ENCODE assay signal across 2 cellular contexts in the genomic region with DNA sequence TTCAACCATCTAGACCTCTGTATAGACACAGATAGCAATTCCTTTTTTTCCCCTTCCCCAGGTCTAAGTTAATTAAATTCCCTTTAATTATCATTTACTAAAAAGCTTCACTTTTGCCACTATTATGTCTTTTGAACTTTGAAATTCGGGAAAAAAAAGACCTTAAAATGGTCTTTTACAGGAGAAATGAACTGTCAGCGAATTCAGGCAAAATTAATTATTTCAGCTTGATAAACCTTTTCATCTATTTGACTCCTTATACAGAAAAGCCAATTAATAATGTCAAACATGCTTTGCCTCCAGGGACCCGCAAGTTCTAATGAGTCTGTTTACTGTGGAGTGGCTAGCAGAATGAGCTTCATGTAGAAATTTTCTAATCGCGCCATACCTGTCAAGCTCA.
A peak's percentile ranks its signal among the peaks of the same experiment; 100 is the strongest.
TF ChIP-seq lines count a peak whose summit lies in the region.

No MANE protein-coding gene starts in this region.

TF ChIP-seq in HepG2, 621 proteins besides CTCF, POLR2A, EP300 and RAD21 (continued from another document):
- TF ChIP-seq MAFK (conservative IDR thresholded peaks at IDR 0.05 in 1 of 2, IDR thresholded peaks at IDR 0.05 in 1 of 2; ENCODE audit: low read length in 2 of 2), result peak; percentile 18 to 60; a peak in 2 of 4 replicates
- no peak for TF ChIP-seq ZFP90 (CRISPR knock-in tag; IDR thresholded peaks at IDR 0.05; ENCODE audit: borderline replicate concordance)
- no peak for TF ChIP-seq ZNF788 (CRISPR knock-in tag; IDR thresholded peaks at IDR 0.05; ENCODE audit: borderline replicate concordance)
- no peak for TF ChIP-seq KLF16 (CRISPR knock-in tag; IDR thresholded peaks at IDR 0.05)
- TF ChIP-seq MAFF (IDR thresholded peaks at IDR 0.05; ENCODE audit: low read depth, low read length), result peak; percentile 25; the same call in 1 of the 2 replicates

TF ChIP-seq in K562, 482 proteins besides CTCF, POLR2A, EP300 and RAD21:
- TF ChIP-seq ZNF316 (IDR thresholded peaks at IDR 0.05) (0 out of 2 replicates have a peak, but pooled peaks have one; percentile 36), ZNF133 (CRISPR knock-in tag; IDR thresholded peaks at IDR 0.05) (no peak), HOXB6 (CRISPR knock-in tag; IDR thresholded peaks at IDR 0.05; ENCODE audit: borderline replicate concordance) (no peak)
TF ChIP-seq in K562: peak in this region for 1.
